Comparison of ENCODE assay signal across 13 cellular contexts in the genomic region with DNA sequence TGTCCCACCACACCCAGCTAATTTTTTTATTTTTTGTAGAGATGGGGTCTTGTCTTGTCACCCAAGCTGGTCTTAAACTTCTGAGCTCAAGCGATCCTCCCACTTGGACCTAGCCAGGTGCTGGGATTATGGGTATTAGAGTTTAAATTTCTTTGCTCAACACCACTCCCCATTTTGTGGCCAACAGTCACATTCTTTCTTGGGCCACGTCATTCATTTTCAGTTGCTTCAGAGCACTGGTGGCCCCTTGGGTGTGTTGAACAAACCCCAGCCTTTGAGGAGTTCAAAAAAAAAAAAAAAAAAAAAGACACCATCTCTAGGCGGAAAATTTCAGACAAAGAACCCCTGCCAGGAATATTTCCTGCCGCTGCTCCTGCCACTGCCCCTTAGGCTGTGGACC. TPM values are rescaled to one million over a fixed set of nuclear protein-coding genes. Genes with fewer than 3 reads are reported as not detected.
A peak's percentile ranks its signal among the peaks of the same experiment; 100 is the strongest.
DNase-seq lines count a peak whose midpoint lies in the region; ATAC-seq, FAIRE-seq and TF ChIP-seq lines count a peak whose summit lies in the region.
"Not testable (repeated sequence)": the region's sequence is repeated elsewhere in the genome, so short reads cannot be mapped to it uniquely, and the experiment has no call there.
"Had no signal": no experiment of that assay in that cellular context is flagged by ENCODE, and none has a peak within 500 bp of the region (broad histone marks: within the 10 kb centered on the region; RNA-seq: fewer than 3 reads in every experiment).

No MANE protein-coding gene starts in this region.

- not testable (repeated sequence) for H3K4me3 ChIP-seq in A549; IMR-90 (ENCODE audit: insufficient read depth, low read depth, low read length); PC-9; RWPE2 (ENCODE audit: severe bottlenecking)

- H3K4me2 ChIP-seq in A549; IMR-90 (ENCODE audit: low read depth, low read length); PC-9: not testable (repeated sequence)

- H4K5ac ChIP-seq in IMR-90 (ENCODE audit: low read depth, low read length): not testable (repeated sequence)

- intact Hi-C loops in IMR-90 (cut with micrococcal nuclease); PC-9 (cut with micrococcal nuclease; ENCODE audit: unreplicated experiment); Right ventricle myocardium superior (cut with DNase I); sciatic nerve (cut with DNase I): not testable (repeated sequence)

- H2AFZ ChIP-seq in IMR-90 (replicated peaks; ENCODE audit: low read length, poor library complexity); PC-9: not testable (repeated sequence)

- not testable (repeated sequence) for TF ChIP-seq RAD21 in A549 (conservative IDR thresholded peaks at IDR 0.05 in 1 of 2, IDR thresholded peaks at IDR 0.05 in 1 of 2); IMR-90 (IDR thresholded peaks at IDR 0.05; ENCODE audit: low read length)

- not testable (repeated sequence) for H2BK15ac ChIP-seq in IMR-90 (ENCODE audit: low read depth, low read length)

- ATAC-seq in A549 (peak; percentile 52 to 62), IMR-90 (ENCODE audit: low read depth) (0 out of 2 replicates have a peak, but pooled peaks have one; percentile 15), RWPE2 (ENCODE audit: low read depth) (peak; percentile 37; the same call in 2 of the 3 replicates), esophagus mucosa (peak; percentile 37), Right ventricle myocardium superior (ENCODE audit: poor library complexity) (peak; percentile 28), sciatic nerve (peak; percentile 62)

- in situ Hi-C loops in IMR-90 (cut with MboI; ENCODE audit: low sequenced_read_pairs): not testable (repeated sequence)

- not testable (repeated sequence) for H4K8ac ChIP-seq in IMR-90 (ENCODE audit: low read depth in 2 of 2, low read length in 2 of 2)

- not testable (repeated sequence) for H2BK120ac ChIP-seq in IMR-90 (ENCODE audit: low read depth, low read length)

- not testable (repeated sequence) for DNase-seq in A549 (ENCODE audit: low read depth in 1 of 2, low spot score in 1 of 2); IMR-90; PC-9; RWPE2 (ENCODE audit: low spot score); Right ventricle myocardium superior; sciatic nerve (ENCODE audit: low spot score)

- not testable (repeated sequence) for H3K14ac ChIP-seq in IMR-90 (replicated peaks; ENCODE audit: low read depth, low read length)

- not testable (repeated sequence) for H3F3A ChIP-seq in PC-9 (ENCODE audit: insufficient read depth, low read depth)

- 0% methylated on average over 2 of the region's 4 CpGs for WGBS in A549 (ENCODE audit: missing lambda C conversion rate)
- no CpG with 5 or more reads among the region's 4 CpGs for WGBS in IMR-90 (ENCODE audit: extremely low coverage in 2 of 2, insufficient read length in 1 of 2), 2 experiments

- H3K23ac ChIP-seq in IMR-90 (ENCODE audit: low read depth, low read length): not testable (repeated sequence)

- H3K79me1 ChIP-seq in IMR-90 (ENCODE audit: low read depth in 1 of 2, low read length in 2 of 2): not testable (repeated sequence)

- H3K9ac ChIP-seq in IMR-90 (ENCODE audit: low read depth, low read length): not testable (repeated sequence)

- not testable (repeated sequence) for TF ChIP-seq EP300 in A549 (IDR thresholded peaks at IDR 0.05)

- H3K27me3 ChIP-seq in IMR-90 (ENCODE audit: control insufficient read depth, insufficient read depth, low read length); PC-9 (ENCODE audit: insufficient read depth, low read depth); RWPE2 (ENCODE audit: insufficient read depth, poor library complexity, severe bottlenecking): not testable (repeated sequence)

- TF ChIP-seq CTCF in A549 (IDR thresholded peaks at IDR 0.05); IMR-90 (conservative IDR thresholded peaks at IDR 0.05; ENCODE audit: low read depth, low read length); PC-9 (conservative IDR thresholded peaks at IDR 0.05); RWPE2 (IDR thresholded peaks at IDR 0.05; ENCODE audit: poor library complexity, severe bottlenecking): not testable (repeated sequence)

- not testable (repeated sequence) for H3K79me2 ChIP-seq in PC-9 (ENCODE audit: low read depth)

- not testable (repeated sequence) for H3K9me1 ChIP-seq in IMR-90 (ENCODE audit: insufficient read depth, low read length)

- CTCF ChIA-PET in A549 (lab: Yijun Ruan, JAX); IMR-90 (lab: Yijun Ruan, JAX): not testable (repeated sequence)
- CTCF ChIA-PET in PC-9 (lab: Charles Lee): interaction anchor here (0.6 kb wide), 1 partner anchor 917 kb away, joined by 5 read pairs; no protein-coding TSS in a partner anchor

- peak overlapping the region; percentile 77 to 82; a peak in 5 of 6 replicates for H3K27ac ChIP-seq in A549
- H3K27ac ChIP-seq in IMR-90 (ENCODE audit: insufficient read depth, low read length); RWPE2 (ENCODE audit: poor library complexity, severe bottlenecking): not testable (repeated sequence)
- peak overlapping the region; percentile 75 for H3K27ac ChIP-seq in PC-9

- not testable (repeated sequence) for H2AK5ac ChIP-seq in IMR-90 (ENCODE audit: low read depth, low read length)

- H3K56ac ChIP-seq in IMR-90 (ENCODE audit: extremely low read depth, insufficient read depth, low read length): not testable (repeated sequence)

- H2BK20ac ChIP-seq in IMR-90 (ENCODE audit: low read depth, low read length): not testable (repeated sequence)

- not testable (repeated sequence) for H3K9me3 ChIP-seq in A549; IMR-90 (ENCODE audit: control insufficient read depth, insufficient read depth, low read length); PC-9 (ENCODE audit: insufficient read depth, low read depth); RWPE2 (ENCODE audit: severe bottlenecking)

- not testable (repeated sequence) for FAIRE-seq in A549 (lab: Jason Lieb, UNC)

- not testable (repeated sequence) for H3K36me3 ChIP-seq in IMR-90 (ENCODE audit: control insufficient read depth, insufficient read depth, low read length); PC-9 (ENCODE audit: low read depth); RWPE2 (ENCODE audit: low read depth)

- not testable (repeated sequence) for H3K18ac ChIP-seq in IMR-90 (ENCODE audit: low read depth, low read length)

- H4K20me1 ChIP-seq in IMR-90 (ENCODE audit: insufficient read depth, low read length); PC-9 (ENCODE audit: insufficient read depth): not testable (repeated sequence)

- not testable (repeated sequence) for H2AK9ac ChIP-seq in IMR-90 (replicated peaks; ENCODE audit: low read depth, low read length, poor library complexity)

- not testable (repeated sequence) for BruUV-seq in IMR-90 (replicated peaks; lab: Mats Ljungman, UMichigan); PC-9 (replicated peaks; lab: Mats Ljungman, UMichigan)

- H3K4ac ChIP-seq in IMR-90 (ENCODE audit: low read depth, low read length): not testable (repeated sequence)

- H3K4me1 ChIP-seq in A549; IMR-90 (ENCODE audit: control insufficient read depth, insufficient read depth, low read length); PC-9 (replicated peaks; ENCODE audit: insufficient read depth); RWPE2 (ENCODE audit: insufficient read depth, poor library complexity, severe bottlenecking): not testable (repeated sequence)

- POLR2A ChIA-PET in A549 (lab: Yijun Ruan, JAX); IMR-90 (lab: Charles Lee; ENCODE audit: unreplicated experiment); PC-9 (lab: Charles Lee; ENCODE audit: unreplicated experiment): not testable (repeated sequence)

- TF ChIP-seq POLR2A in A549 (IDR thresholded peaks at IDR 0.05; ENCODE audit: low read length); IMR-90 (IDR thresholded peaks at IDR 0.05; ENCODE audit: low read depth, low read length): not testable (repeated sequence)

- dilution Hi-C loops in IMR-90 (cut with HindIII; ENCODE audit: low sequenced_read_pairs, unreplicated experiment): not testable (repeated sequence)

- not testable (repeated sequence) for H3K9me2 ChIP-seq in PC-9 (ENCODE audit: insufficient read depth)

- H4K91ac ChIP-seq in IMR-90 (ENCODE audit: insufficient read depth, low read depth, low read length): not testable (repeated sequence)

- H2BK5ac ChIP-seq in IMR-90 (ENCODE audit: low read depth, low read length, poor library complexity, severe bottlenecking): not testable (repeated sequence)

RNA-seq across cellular contexts. Expression of gene DTX2, which starts 4.5 kb away (rescaled TPM):
- 11.2 and 13.4 TPM in 2 replicates for polyA plus RNA-seq in A549 (2011; rRNA removed)
- polyA plus RNA-seq in A549 (2012; cell fraction: cytosol; rRNA removed): 31.2 and 39.4 TPM in 2 replicates
- polyA plus RNA-seq in A549 (2012; cell fraction: nucleus; rRNA removed): 124 and 146 TPM in 2 replicates
- polyA plus RNA-seq in A549 (2017; fragmentation: RNase III; extraction: RNeasy Plus Mini Kit Qiagen cat#74134 plus additional on column Dnase treatment): 52.7 to 59.1 TPM (median 52.7 TPM) in 3 replicates
- polyA minus RNA-seq in A549 (2011; rRNA and poly(A)+ RNA removed): 30.9 and 46.6 TPM in 2 replicates
- total RNA-seq in IMR-90 (2012; rRNA removed): 1.8 and 3.1 TPM in 2 replicates
- polyA plus RNA-seq in IMR-90 (2012; rRNA removed): 7.1 and 7.7 TPM in 2 replicates
- 5.4 and 14.3 TPM in 2 replicates for polyA plus RNA-seq in IMR-90 (2012; cell fraction: cytosol; rRNA removed)
- polyA plus RNA-seq in IMR-90 (2012; cell fraction: nucleus; rRNA removed; ENCODE audit: low replicate concordance): 20.3 and 42.6 TPM in 2 replicates
- total RNA-seq in PC-9 (2021): 100 and 127 TPM in 2 replicates
- total RNA-seq in esophagus mucosa: 56.2 TPM
- total RNA-seq in Right ventricle myocardium superior: 5.5 TPM
- total RNA-seq in sciatic nerve: 41.2 TPM

RNA-seq across cellular contexts. Expression of gene ZP3, which starts 32.3 kb away (rescaled TPM):
- polyA plus RNA-seq in A549 (2011; rRNA removed) (26.5 and 38.6 TPM in 2 replicates), A549 (2017; fragmentation: RNase III; extraction: RNeasy Plus Mini Kit Qiagen cat#74134 plus additional on column Dnase treatment) (19.5 to 21.4 TPM (median 20.1 TPM) in 3 replicates), IMR-90 (2012; rRNA removed) (0.42 and 0.67 TPM in 2 replicates)
- 23.7 and 28.6 TPM in 2 replicates for polyA plus RNA-seq in A549 (2012; cell fraction: cytosol; rRNA removed)
- 31.7 and 32.8 TPM in 2 replicates for polyA plus RNA-seq in A549 (2012; cell fraction: nucleus; rRNA removed)
- 80.6 and 90.3 TPM in 2 replicates for polyA minus RNA-seq in A549 (2011; rRNA and poly(A)+ RNA removed)
- total RNA-seq in IMR-90 (2012; rRNA removed) (0.54 and 0.83 TPM in 2 replicates), PC-9 (2021) (14.2 and 20.9 TPM in 2 replicates), esophagus mucosa (19.8 TPM), Right ventricle myocardium superior (not detected), sciatic nerve (1.7 TPM)
- polyA plus RNA-seq in IMR-90 (2012; cell fraction: cytosol; rRNA removed): 0.28 and 0.77 TPM in 2 replicates
- 0.83 and 0.99 TPM in 2 replicates for polyA plus RNA-seq in IMR-90 (2012; cell fraction: nucleus; rRNA removed; ENCODE audit: low replicate concordance)

RNA-seq across cellular contexts. Expression of gene SSC4D, which starts 47.5 kb away (rescaled TPM):
- 0.45 and 0.91 TPM in 2 replicates for polyA plus RNA-seq in A549 (2011; rRNA removed)
- polyA plus RNA-seq in A549 (2012; cell fraction: cytosol; rRNA removed): 1.1 and 1.4 TPM in 2 replicates
- 1.7 and 2.3 TPM in 2 replicates for polyA plus RNA-seq in A549 (2012; cell fraction: nucleus; rRNA removed)
- polyA plus RNA-seq in A549 (2017; fragmentation: RNase III; extraction: RNeasy Plus Mini Kit Qiagen cat#74134 plus additional on column Dnase treatment): 0.79 to 1.0 TPM (median 1.0 TPM) in 3 replicates
- 0.66 and 0.92 TPM in 2 replicates for polyA minus RNA-seq in A549 (2011; rRNA and poly(A)+ RNA removed)
- 0.36 and 0.56 TPM in 2 replicates for total RNA-seq in IMR-90 (2012; rRNA removed)
- polyA plus RNA-seq in IMR-90 (2012; rRNA removed): 0.63 and 0.70 TPM in 2 replicates
- 0.35 and 0.97 TPM in 2 replicates for polyA plus RNA-seq in IMR-90 (2012; cell fraction: cytosol; rRNA removed)
- polyA plus RNA-seq in IMR-90 (2012; cell fraction: nucleus; rRNA removed; ENCODE audit: low replicate concordance): 1.1 TPM in 2 replicates
- total RNA-seq in PC-9 (2021): 3.5 and 3.9 TPM in 2 replicates
- total RNA-seq in esophagus mucosa: 0.92 TPM
- 0.97 TPM for total RNA-seq in Right ventricle myocardium superior
- 0.58 TPM for total RNA-seq in sciatic nerve
- total RNA-seq: CD4-positive, alpha-beta memory T cell; CD4-positive, CD25-positive, alpha-beta regulatory T cell had no signal

RNA-seq across cellular contexts. Expression of gene UPK3B, which starts 53.3 kb away (rescaled TPM):
- 2.2 and 2.3 TPM in 2 replicates for polyA plus RNA-seq in A549 (2011; rRNA removed)
- polyA plus RNA-seq in A549 (2012; cell fraction: cytosol; rRNA removed): 4.8 and 9.2 TPM in 2 replicates
- polyA plus RNA-seq in A549 (2012; cell fraction: nucleus; rRNA removed): 8.1 and 12.2 TPM in 2 replicates
- 19.4 to 20.9 TPM (median 20.6 TPM) in 3 replicates for polyA plus RNA-seq in A549 (2017; fragmentation: RNase III; extraction: RNeasy Plus Mini Kit Qiagen cat#74134 plus additional on column Dnase treatment)
- polyA minus RNA-seq in A549 (2011; rRNA and poly(A)+ RNA removed): 1.9 and 2.9 TPM in 2 replicates
- total RNA-seq in IMR-90 (2012; rRNA removed): not detected in 2 replicates
- 0.10 and 0.26 TPM in 2 replicates for polyA plus RNA-seq in IMR-90 (2012; rRNA removed)
- not detected in 2 replicates for polyA plus RNA-seq in IMR-90 (2012; cell fraction: cytosol; rRNA removed)
- 0.29 and 0.90 TPM in 2 replicates for polyA plus RNA-seq in IMR-90 (2012; cell fraction: nucleus; rRNA removed; ENCODE audit: low replicate concordance)
- total RNA-seq in PC-9 (2021): 16.8 and 19.2 TPM in 2 replicates
- total RNA-seq in esophagus mucosa: 9.6 TPM
- 0.22 TPM for total RNA-seq in Right ventricle myocardium superior
- total RNA-seq in sciatic nerve: 3.7 TPM
- total RNA-seq: A673, Daoy had no signal
- polyA plus RNA-seq: AG04450; CD14-positive monocyte; CD4-positive, alpha-beta memory T cell had no signal
